Comparison of ENCODE assay signal across 9 cellular contexts in genomic region chr10:11609492-11610093, GRCh38. TPM values are rescaled to one million over a fixed set of nuclear protein-coding genes. Genes with fewer than 3 reads are reported as not detected.
DNase-seq lines count a peak whose midpoint lies in the region; ATAC-seq lines count a peak whose summit lies in the region.
"Had no signal": no experiment of that assay in that cellular context is flagged by ENCODE, and none has a peak within 500 bp of the region (broad histone marks: within the 10 kb centered on the region; RNA-seq: fewer than 3 reads in every experiment).

No MANE protein-coding gene starts in this region.

- H3K9me3 ChIP-seq in HUES6 (ENCODE audit: control insufficient read depth, insufficient read depth, low read depth, low read length) = no peaks in the 10 kb centered on the region; the same call in 1 of the 2 replicates
- H3K9me3 ChIP-seq in ectodermal cell (ENCODE audit: control insufficient read depth, low read length) = no peaks in the 10 kb centered on the region

- H3K36me3 ChIP-seq in HUES6 (ENCODE audit: control insufficient read depth, insufficient read depth, low read length) (no peaks in the 10 kb centered on the region), ectodermal cell (ENCODE audit: control insufficient read depth, insufficient read depth, low read length) (no peaks in the 10 kb centered on the region), rectal smooth muscle tissue (ENCODE audit: control insufficient read depth, insufficient read depth, low read length) (no peaks in the 10 kb centered on the region)

- ATAC-seq in GM18520 (IDR thresholded peaks at IDR 0.05; ENCODE audit: unreplicated experiment) (peak; percentile 25), HG02981 (IDR thresholded peaks at IDR 0.05; ENCODE audit: unreplicated experiment) (no peak)
- ATAC-seq: stimulated activated effector memory CD8-positive, alpha-beta T cell treated with anti-CD3 and anti-CD28 coated beads, Interleukin-12 subunit alpha, Interleukin-12 subunit beta, amount 100 ng/mL, for 72 hours had no signal

- peaks cover 8% of the 10 kb centered on the region for H3K27me3 ChIP-seq in HUES6 (ENCODE audit: control insufficient read depth, insufficient read depth, low read length)
- H3K27me3 ChIP-seq in ectodermal cell (ENCODE audit: control insufficient read depth, insufficient read depth, low read length, poor library complexity, severe bottlenecking) = no peaks in the 10 kb centered on the region
- no peaks in the 10 kb centered on the region for H3K27me3 ChIP-seq in rectal smooth muscle tissue (ENCODE audit: control insufficient read depth, insufficient read depth, low read length)

- H3K9ac ChIP-seq in HUES6 (ENCODE audit: low read length) = no peak overlapping the region
- no peak overlapping the region for H3K9ac ChIP-seq in rectal smooth muscle tissue (ENCODE audit: low read length)

- WGBS in ectodermal cell, 2 experiments = 75 to 84% methylated on average over 3 of the region's 3 CpGs

- no peak overlapping the region for H3K27ac ChIP-seq in HUES6 (ENCODE audit: low read depth, low read length)
- no peak overlapping the region for H3K27ac ChIP-seq in ectodermal cell (ENCODE audit: insufficient read depth, low read depth, low read length, poor library complexity, severe bottlenecking)
- no peak overlapping the region for H3K27ac ChIP-seq in rectal smooth muscle tissue (ENCODE audit: low read depth, low read length)

- no peak for DNase-seq in NCI-H2029 (lab: John Stamatoyannopoulos, UW)
- DNase-seq in mesenteric fat pad (ENCODE audit: low spot score) = no peak
- DNase-seq: foreskin fibroblast had no signal

- H3K4me1 ChIP-seq in HUES6 (ENCODE audit: control insufficient read depth, insufficient read depth, low read length) (peaks cover 20% of the 10 kb centered on the region), ectodermal cell (ENCODE audit: control insufficient read depth, insufficient read depth, low read length) (peaks cover 16% of the 10 kb centered on the region), rectal smooth muscle tissue (ENCODE audit: control insufficient read depth, insufficient read depth, low read length) (peaks cover 4% of the 10 kb centered on the region)

- H3K4me3 ChIP-seq in HUES6 (ENCODE audit: low read depth, low read length) = peak overlapping the region; percentile 95; the same call in 1 of the 2 replicates
- H3K4me3 ChIP-seq in ectodermal cell (ENCODE audit: insufficient read depth, low read depth, low read length) = peak overlapping the region; percentile 16
- H3K4me3 ChIP-seq in rectal smooth muscle tissue (ENCODE audit: low read length) = peak overlapping the region; percentile 13

RNA-seq across cellular contexts. Expression of gene USP6NL, which starts 1.9 kb away (rescaled TPM):
- polyA plus RNA-seq in ectodermal cell (2013, experiment 1 of 4) = 32.0 TPM
- polyA plus RNA-seq in ectodermal cell (2013, experiment 2 of 4) = 35.7 TPM
- 27.4 TPM for polyA plus RNA-seq in ectodermal cell (2013, experiment 3 of 4)
- 31.5 TPM for polyA plus RNA-seq in ectodermal cell (2013, experiment 4 of 4)
- 18.6 TPM for total RNA-seq in mesenteric fat pad

Comparison
In these comparisons a context has a peak if more than half of its experiments do, and no peak if none do; other contexts are left out.
1. H3K4me3 ChIP-seq: peak in every context shown above with its lines; median percentile 95 in HUES6; 16 in ectodermal cell; 13 in rectal smooth muscle tissue.